In genomic region chr13:113442354-113442984, GRCh38 we compare ENCODE assay signal across 22 cellular contexts. TPM values are rescaled to one million over a fixed set of nuclear protein-coding genes. Genes with fewer than 3 reads are reported as not detected.
"Had no signal": no experiment of that assay in that cellular context is flagged by ENCODE, and none has a peak within 500 bp of the region (broad histone marks: within the 10 kb centered on the region; RNA-seq: fewer than 3 reads in every experiment).

No MANE protein-coding gene starts in this region.

- DNase-seq: activated CD4-positive, alpha-beta memory T cell treated with anti-CD3 and anti-CD28 coated beads for 36 hours; activated CD4-positive, alpha-beta T cell treated with anti-CD3 and anti-CD28 coated beads, Interleukin-2, amount 10 ng/mL, durations not matched to agents 7 days and 5 days; activated CD4-positive, CD25-positive, alpha-beta regulatory T cell; activated CD8-positive, alpha-beta memory T cell treated with anti-CD3 and anti-CD28 coated beads for 24 hours; activated gamma-delta T cell; activated naive CD4-positive, alpha-beta T cell treated with anti-CD3 and anti-CD28 coated beads for 36 hours; activated naive CD8-positive, alpha-beta T cell treated with anti-CD3 and anti-CD28 coated beads for 36 hours; activated T-cell treated with anti-CD3 and anti-CD28 coated beads, Interleukin-2, amount 50 U/mL, for 4 hours; NCI-H1092 treated with DMSO at 0.1 percent for 48 hours; NCI-H1417 treated with DMSO at 0.1 percent for 48 hours; NCI-H1694; NCI-H2029; NCI-H2107; NCI-H345; NCI-H510A; NCI-H526 treated with DMSO at 0.1 percent for 48 hours; NCI-H82; SW 1271 had no signal

- H3K9ac ChIP-seq: KMS-11 had no signal

- H3K27ac ChIP-seq: KMS-11, SK-N-MC had no signal

- H3K4me3 ChIP-seq: SK-N-MC had no signal

- H3K4me2 ChIP-seq: KMS-11 had no signal

- ATAC-seq: activated T-cell treated with anti-CD3 and anti-CD28 coated beads, Interleukin-2, amount 50 U/mL, for 4 hours; activated T-helper 17 cell treated with anti-CD3 and anti-CD28 coated beads, Interleukin-2, amount 50 U/mL, for 72 hours had no signal

RNA-seq across cellular contexts. Expression of gene ADPRHL1, which starts 10.8 kb away (rescaled TPM):
- total RNA-seq: RPMI7951 had no signal
